In the genomic region with DNA sequence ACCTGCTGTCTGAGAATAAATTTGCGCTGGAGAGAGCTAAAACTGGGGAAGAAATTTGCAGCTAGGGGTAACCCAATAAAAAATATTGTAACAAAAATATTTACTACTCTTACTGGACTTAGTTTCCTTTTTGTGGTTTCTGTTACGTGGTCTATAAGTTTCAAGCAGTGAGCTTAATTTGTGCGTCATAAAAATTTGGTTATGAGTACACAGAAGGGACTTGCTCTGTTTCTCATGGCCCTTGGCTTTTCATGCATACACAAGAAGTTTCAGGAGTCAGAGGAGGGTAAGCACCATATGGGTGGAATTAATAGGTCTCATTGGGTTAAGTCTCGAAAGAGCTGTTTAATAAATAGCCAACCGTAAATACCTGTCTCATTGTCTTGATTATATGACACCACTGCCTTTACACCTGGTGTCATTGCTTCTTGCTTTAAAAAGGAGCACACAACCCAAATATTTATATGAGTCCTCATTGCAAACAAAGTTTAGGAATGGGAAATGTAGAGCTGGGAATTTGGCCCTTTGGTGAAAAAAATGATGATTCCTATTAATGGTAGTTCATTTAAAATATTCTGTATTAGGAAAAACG, we compare ENCODE assay signal across 8 cellular contexts. TPM values are rescaled to one million over a fixed set of nuclear protein-coding genes. Genes with fewer than 3 reads are reported as not detected.
DNase-seq lines count a peak whose midpoint lies in the region; ATAC-seq and TF ChIP-seq lines count a peak whose summit lies in the region.

No MANE protein-coding gene starts in this region.

- TF ChIP-seq CTCF in foreskin keratinocyte (conservative IDR thresholded peaks at IDR 0.05) (no peak), spleen (IDR thresholded peaks at IDR 0.05 in 8 of 11, conservative IDR thresholded peaks at IDR 0.05 in 3 of 11) (no peak)

- WGBS in spleen, 5 donors: 50 to 60% (median 52%) methylated on average over 6 of the region's 6 CpGs

- peaks cover 5% of the 10 kb centered on the region for H3K9me3 Mint-ChIP-seq in activated naive CD4-positive, alpha-beta T cell treated with anti-CD3 and anti-CD28 coated beads, Interleukin-2, amount 10 ng/mL, durations not matched to agents 7 days and 5 days

- POLR2A ChIA-PET in HEK293T (lab: Yijun Ruan, JAX): interaction anchor here (0.9 to 2.6 kb wide), 6 partner anchors 10 to 308 kb away, joined by 3 to 7 read pairs (median 4); a partner anchor contains a TSS

- TF ChIP-seq POLR2A in spleen (IDR thresholded peaks at IDR 0.05): no peak

- DNase-seq in activated naive CD4-positive, alpha-beta T cell treated with anti-CD3 and anti-CD28 coated beads, Interleukin-2, amount 10 ng/mL, durations not matched to agents 7 days and 5 days: no peak
- no peak for DNase-seq in activated naive CD4-positive, alpha-beta T cell (lab: John Stamatoyannopoulos, UW)
- DNase-seq in RPMI8226 (peak; percentile 20), foreskin keratinocyte (peak in 1 of 2 donors; percentile 45), spleen (no peak), SIG-M5 (lab: John Stamatoyannopoulos, UW) (no peak), HEK293T (ENCODE audit: extremely low spot score) (no peak)

- no peaks in the 10 kb centered on the region for H3K27me3 ChIP-seq in foreskin keratinocyte
- H3K27me3 ChIP-seq in spleen (replicated peaks in 1 of 7): no peaks in the 10 kb centered on the region

- H3K4me1 ChIP-seq in foreskin keratinocyte (peaks cover 42% of the 10 kb centered on the region), spleen (peaks cover 36 to 86% (median 60%) of the 10 kb centered on the region in 6 donors)

- intact Hi-C loops in spleen (cut with DNase I; ENCODE audit: low total_unique reads): no loop called here

- H3K4me1 Mint-ChIP-seq in activated naive CD4-positive, alpha-beta T cell treated with anti-CD3 and anti-CD28 coated beads, Interleukin-2, amount 10 ng/mL, durations not matched to agents 7 days and 5 days: peaks cover 53% of the 10 kb centered on the region

- peaks cover 0 to under 1% (median 0%) of the 10 kb centered on the region in 8 donors for H3K9me3 ChIP-seq in spleen

- H3K4me3 Mint-ChIP-seq in activated naive CD4-positive, alpha-beta T cell treated with anti-CD3 and anti-CD28 coated beads, Interleukin-2, amount 10 ng/mL, durations not matched to agents 7 days and 5 days: peak overlapping the region; percentile 73

- H3K36me3 Mint-ChIP-seq in activated naive CD4-positive, alpha-beta T cell treated with anti-CD3 and anti-CD28 coated beads, Interleukin-2, amount 10 ng/mL, durations not matched to agents 7 days and 5 days: peaks cover 5% of the 10 kb centered on the region

- no peaks in the 10 kb centered on the region for H3K36me3 ChIP-seq in spleen

- no peaks in the 10 kb centered on the region for H3K27me3 Mint-ChIP-seq in activated naive CD4-positive, alpha-beta T cell treated with anti-CD3 and anti-CD28 coated beads, Interleukin-2, amount 10 ng/mL, durations not matched to agents 7 days and 5 days

- H3K4me3 ChIP-seq in spleen: peak overlapping the region; percentile 60 to 86 (median 68)

- H3K27ac ChIP-seq in foreskin keratinocyte (peak overlapping the region; percentile 94), spleen (peak overlapping the region; percentile 92 to 100 (median 97))

- CTCF ChIA-PET in activated naive CD4-positive, alpha-beta T cell treated with anti-CD3 and anti-CD28 coated beads, Interleukin-2, amount 10 ng/mL, durations not matched to agents 7 days and 5 days (lab: Charles Lee): interaction anchor here (0.8 to 1.8 kb wide), 8 partner anchors 10 to 228 kb away, joined by 3 to 5 read pairs (median 3); no protein-coding TSS in a partner anchor
- CTCF ChIA-PET in HEK293T (lab: Yijun Ruan, JAX): interaction anchor here (1.2 to 1.7 kb wide), 3 partner anchors 17 to 137 kb away, joined by 3 to 5 read pairs (median 4); no protein-coding TSS in a partner anchor

- H3K27ac Mint-ChIP-seq in activated naive CD4-positive, alpha-beta T cell treated with anti-CD3 and anti-CD28 coated beads, Interleukin-2, amount 10 ng/mL, durations not matched to agents 7 days and 5 days: no peak overlapping the region

- ATAC-seq in HG02870 (IDR thresholded peaks at IDR 0.05; ENCODE audit: unreplicated experiment): peak; percentile 81
- ATAC-seq in foreskin keratinocyte: no peak

TF ChIP-seq in HEK293T, 16 proteins besides CTCF, POLR2A, EP300 and RAD21:
- TF ChIP-seq HDGF (IDR thresholded peaks at IDR 0.05; ENCODE audit: borderline replicate concordance): no peak
- TF ChIP-seq ELF4 (IDR thresholded peaks at IDR 0.05): no peak

RNA-seq across cellular contexts. Expression of a gene that starts 1.9 kb away (rescaled TPM):
- total RNA-seq in foreskin keratinocyte (45.6 and 46.9 TPM in 2 replicates), spleen (100 to 1,000 TPM in 4 of 7 donors, 10 to 100 TPM in 3; 60.5 to 131 (median 102) TPM)
- polyA plus RNA-seq in foreskin keratinocyte (6.1 and 7.4 TPM in 2 replicates), spleen (1 to 10 TPM; 6.7 to 9.8 (median 7.2) TPM)
